Comparison of ENCODE assay signal across 18 cellular contexts in the genomic region with DNA sequence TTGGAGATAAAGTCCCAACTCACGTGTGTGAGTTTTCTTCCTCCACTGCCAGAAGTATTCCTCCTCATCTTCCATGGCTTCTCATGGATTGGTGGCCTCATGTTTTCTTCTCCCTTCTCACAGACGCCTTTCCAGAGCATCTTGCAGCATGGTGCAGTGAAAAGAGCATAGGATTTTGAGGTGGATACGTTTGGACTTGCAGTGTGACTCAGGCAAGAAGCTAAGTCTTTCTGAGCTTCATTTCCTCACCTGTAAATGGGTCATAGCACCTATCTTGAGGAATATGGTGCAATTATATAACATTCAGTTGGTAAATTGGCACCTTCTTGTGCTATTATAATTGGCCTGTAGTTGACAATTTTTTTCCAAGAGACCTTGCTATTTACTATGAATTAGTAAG.
A peak's percentile ranks its signal among the peaks of the same experiment; 100 is the strongest.
DNase-seq lines count a peak whose midpoint lies in the region; ATAC-seq and TF ChIP-seq lines count a peak whose summit lies in the region.
"Had no signal": no experiment of that assay in that cellular context is flagged by ENCODE, and none has a peak within 500 bp of the region (broad histone marks: within the 10 kb centered on the region; RNA-seq: fewer than 3 reads in every experiment).

No MANE protein-coding gene starts in this region.

- no peaks in the 10 kb centered on the region for H3K27me3 ChIP-seq in foreskin keratinocyte

- DNase-seq in RWPE1 (ENCODE audit: low spot score) (peak; percentile 20), epithelial cell of esophagus (ENCODE audit: low read depth) (peak; percentile 91), foreskin keratinocyte (peak; percentile 64 to 78), NCI-H1417 (lab: John Stamatoyannopoulos, UW) (no peak), RPMI8226 (no peak)
- DNase-seq: C1 segment of cervical spinal cord; Calu3; CD4-positive, alpha-beta memory T cell; COR-L47; DMS53; DMS79 treated with DMSO at 0.1 percent for 48 hours; GF-D8; H9 had no signal

- no peak overlapping the region for H3K27ac ChIP-seq in RWPE1
- H3K27ac ChIP-seq in VCaP = peak overlapping the region; percentile 76
- H3K27ac ChIP-seq in foreskin keratinocyte = no peak overlapping the region

- ATAC-seq in foreskin keratinocyte (peak; percentile 97), GM19397 (IDR thresholded peaks at IDR 0.05; ENCODE audit: unreplicated experiment) (no peak), HG03457 (IDR thresholded peaks at IDR 0.05; ENCODE audit: unreplicated experiment) (no peak)
- ATAC-seq: GM23338, HCT116 had no signal

- CTCF ChIA-PET in RWPE1 (lab: Yijun Ruan, JAX) = interaction anchor here (0.6 kb wide), 2 partner anchors 1540 to 1930 kb away, joined by 5 to 8 read pairs; no protein-coding TSS in a partner anchor

- POLR2A ChIA-PET in RWPE1 (lab: Yijun Ruan, JAX; ENCODE audit: low non-redundant PET) = no interaction called here

- peaks cover 5% of the 10 kb centered on the region for H3K4me1 ChIP-seq in foreskin keratinocyte

- no peak overlapping the region for H3K4me3 ChIP-seq in epithelial cell of esophagus (ENCODE audit: low read length)
- H3K4me3 ChIP-seq: GM23338 had no signal

- TF ChIP-seq CTCF in RWPE1 (conservative IDR thresholded peaks at IDR 0.05; ENCODE audit: low read depth) (no peak), VCaP (conservative IDR thresholded peaks at IDR 0.05) (no peak), epithelial cell of esophagus (IDR thresholded peaks at IDR 0.05; ENCODE audit: insufficient read depth, low read depth, low read length, missing control alignments) (no peak), foreskin keratinocyte (conservative IDR thresholded peaks at IDR 0.05) (no peak)

Comparison
In these comparisons a context has a peak if more than half of its experiments do, and no peak if none do; other contexts are left out.
1. DNase-seq: peak in RWPE1 (single experiment), epithelial cell of esophagus (single experiment) and foreskin keratinocyte (2 of 2); none in NCI-H1417 (0 of 3) and RPMI8226 (single experiment).